In genomic region chr18:54828290-54828871, GRCh38 we compare ENCODE assay signal across 1 cellular context.
TF ChIP-seq lines count a peak whose summit lies in the region.

Gene RAB27B, plus strand, starts transcription at chr18:54828477. Its CDS starts 49,109 bp downstream, at chr18:54877586.

TF ChIP-seq in HEK293, 187 proteins besides CTCF, POLR2A, EP300 and RAD21 (continued from another document and continues in another):
- TF ChIP-seq REST (tag by site-specific recombination; IDR thresholded peaks at IDR 0.05) (peak; percentile 16; the same call in 1 of the 2 replicates), ZNF626 (tag by site-specific recombination; IDR thresholded peaks at IDR 0.05) (no peak), ZNF518A (tag by site-specific recombination; conservative IDR thresholded peaks at IDR 0.05; ENCODE audit: low read depth) (no peak), ZNF473 (tag by site-specific recombination; IDR thresholded peaks at IDR 0.05) (no peak), ELK4 (IDR thresholded peaks at IDR 0.05; ENCODE audit: borderline replicate concordance, low read depth, low read length) (no peak), ZNF354C (tag by site-specific recombination; IDR thresholded peaks at IDR 0.05; ENCODE audit: borderline replicate concordance, low read depth) (no peak), PATZ1 (tag by site-specific recombination; IDR thresholded peaks at IDR 0.05) (peak; percentile 51), ZIC2 (tag by site-specific recombination; IDR thresholded peaks at IDR 0.05) (peak; percentile 72), REPIN1 (tag by site-specific recombination; IDR thresholded peaks at IDR 0.05; ENCODE audit: low read depth) (no peak), YY1 (tag by site-specific recombination; IDR thresholded peaks at IDR 0.05) (no peak), ZNF157 (tag by site-specific recombination; IDR thresholded peaks at IDR 0.05) (no peak), ZSCAN30 (tag by site-specific recombination; IDR thresholded peaks at IDR 0.05) (no peak), ZBTB26 (tag by site-specific recombination; optimal IDR thresholded peaks at IDR 0.05) (peak; percentile 55), ZNF529 (tag by site-specific recombination; IDR thresholded peaks at IDR 0.05; ENCODE audit: insufficient replicate concordance) (no peak), ZNF280C (tag by site-specific recombination; IDR thresholded peaks at IDR 0.05) (no peak), ZNF785 (tag by site-specific recombination; IDR thresholded peaks at IDR 0.05) (no peak), ZFP41 (tag by site-specific recombination; IDR thresholded peaks at IDR 0.05; ENCODE audit: borderline replicate concordance) (no peak), HOXD13 (CRISPR knock-in tag; IDR thresholded peaks at IDR 0.05; ENCODE audit: borderline replicate concordance) (no peak), ZNF701 (tag by site-specific recombination; IDR thresholded peaks at IDR 0.05) (no peak), ZFP37 (tag by site-specific recombination; IDR thresholded peaks at IDR 0.05) (peak; percentile 68; the same call in 1 of the 2 replicates), HIC1 (tag by site-specific recombination; IDR thresholded peaks at IDR 0.05) (peak; percentile 69), SP7 (tag by site-specific recombination; IDR thresholded peaks at IDR 0.05) (peak; percentile 51; the same call in 1 of the 2 replicates), ZNF658 (tag by site-specific recombination; IDR thresholded peaks at IDR 0.05) (no peak), ZNF600 (tag by site-specific recombination; IDR thresholded peaks at IDR 0.05) (peak; percentile 92), ZNF140 (tag by site-specific recombination; IDR thresholded peaks at IDR 0.05) (no peak), ZNF23 (tag by site-specific recombination; IDR thresholded peaks at IDR 0.05; ENCODE audit: borderline replicate concordance) (no peak), ZNF623 (tag by site-specific recombination; IDR thresholded peaks at IDR 0.05) (no peak), ZBTB1 (tag by site-specific recombination; IDR thresholded peaks at IDR 0.05) (no peak), KLF8 (tag by site-specific recombination; IDR thresholded peaks at IDR 0.05) (no peak), ZBTB6 (tag by site-specific recombination; IDR thresholded peaks at IDR 0.05) (no peak), INSM2 (tag by site-specific recombination; IDR thresholded peaks at IDR 0.05) (no peak), ZNF221 (tag by site-specific recombination; IDR thresholded peaks at IDR 0.05; ENCODE audit: borderline replicate concordance) (no peak), ZNF639 (tag by site-specific recombination; IDR thresholded peaks at IDR 0.05) (no peak), ZNF596 (tag by site-specific recombination; IDR thresholded peaks at IDR 0.05) (no peak), ZNF37A (tag by site-specific recombination; IDR thresholded peaks at IDR 0.05) (no peak), ZNF521 (tag by site-specific recombination; IDR thresholded peaks at IDR 0.05) (no peak), ZFHX2 (tag by site-specific recombination; conservative IDR thresholded peaks at IDR 0.05) (peak; percentile 85)
